In genomic region chr14:95301527-95302187, GRCh38 we compare ENCODE assay signal across 17 cellular contexts. TPM values are rescaled to one million over a fixed set of nuclear protein-coding genes. Genes with fewer than 3 reads are reported as not detected.
DNase-seq lines count a peak whose midpoint lies in the region; ATAC-seq and TF ChIP-seq lines count a peak whose summit lies in the region.
"Had no signal": no experiment of that assay in that cellular context is flagged by ENCODE, and none has a peak within 500 bp of the region (broad histone marks: within the 10 kb centered on the region; RNA-seq: fewer than 3 reads in every experiment).

No MANE protein-coding gene starts in this region.

- H3K79me2 ChIP-seq in osteoblast (ENCODE audit: insufficient read depth, low read length): no peaks in the 10 kb centered on the region

- ATAC-seq in WTC11: no peak

- DNase-seq in 8988T: peak; percentile 3
- no peak for DNase-seq in WTC11 (ENCODE audit: low spot score)
- DNase-seq in osteoblast (ENCODE audit: insufficient read length, low spot score, missing footprints): peak; percentile 73
- no peak for DNase-seq in NCI-H524 treated with DMSO at 0.1 percent for 48 hours (lab: John Stamatoyannopoulos, UW)
- no peak for DNase-seq in C1 segment of cervical spinal cord (lab: John Stamatoyannopoulos, UW)
- DNase-seq in NCI-H2196 (lab: John Stamatoyannopoulos, UW; ENCODE audit: unreplicated experiment): no peak
- DNase-seq in activated CD4-positive, alpha-beta T cell treated with anti-CD3 and anti-CD28 coated beads, Interleukin-2, amount 10 ng/mL, durations not matched to agents 7 days and 5 days: no peak
- DNase-seq: GF-D8, H7, KBM-7, NCI-H1417 treated with DMSO at 0.1 percent for 48 hours, NCI-H2029, NCI-H2171, NCI-H510A, PC-9 had no signal

- H3K4me2 ChIP-seq in osteoblast (ENCODE audit: insufficient read depth, low read length): no peak overlapping the region
- H3K4me2 ChIP-seq: PC-9 had no signal

- H3K4me1 Mint-ChIP-seq in WTC11: peaks cover 16% of the 10 kb centered on the region
- no peaks in the 10 kb centered on the region for H3K4me1 Mint-ChIP-seq in activated CD4-positive, alpha-beta T cell treated with anti-CD3 and anti-CD28 coated beads, Interleukin-2, amount 10 ng/mL, durations not matched to agents 7 days and 5 days

- TF ChIP-seq CTCF in WTC11 (IDR thresholded peaks at IDR 0.05) (no peak), osteoblast (IDR thresholded peaks at IDR 0.05; ENCODE audit: extremely low read depth, low read depth, low read length) (no peak)

- H3K27ac ChIP-seq in layer of hippocampus (ENCODE audit: low read depth, low read length) (peak overlapping the region; percentile 91), osteoblast (ENCODE audit: low read depth, low read length) (no peak overlapping the region)
- H3K27ac ChIP-seq: PC-9, SJSA1 had no signal

- no peaks in the 10 kb centered on the region; the same call in none of the 2 replicates for H3K27me3 Mint-ChIP-seq in WTC11 (ENCODE audit: low read depth)
- H3K27me3 Mint-ChIP-seq in activated CD4-positive, alpha-beta T cell treated with anti-CD3 and anti-CD28 coated beads, Interleukin-2, amount 10 ng/mL, durations not matched to agents 7 days and 5 days: peaks cover 15% of the 10 kb centered on the region

- H3K4me3 ChIP-seq in osteoblast (ENCODE audit: insufficient read depth, low read length): no peak overlapping the region
- H3K4me3 ChIP-seq: PC-9, SJSA1 had no signal

- H3K36me3 ChIP-seq in osteoblast (ENCODE audit: insufficient read depth, low read length): no peaks in the 10 kb centered on the region
- H3K36me3 ChIP-seq: SJSA1 had no signal

- H3K27ac Mint-ChIP-seq in WTC11: no peak overlapping the region
- no peak overlapping the region for H3K27ac Mint-ChIP-seq in activated CD4-positive, alpha-beta T cell treated with anti-CD3 and anti-CD28 coated beads, Interleukin-2, amount 10 ng/mL, durations not matched to agents 7 days and 5 days

- no peaks in the 10 kb centered on the region for H4K20me1 ChIP-seq in osteoblast (ENCODE audit: insufficient read depth, low read length)

- no peaks in the 10 kb centered on the region; the same call in 1 of the 2 replicates for H3K36me3 Mint-ChIP-seq in WTC11
- no peaks in the 10 kb centered on the region for H3K36me3 Mint-ChIP-seq in activated CD4-positive, alpha-beta T cell treated with anti-CD3 and anti-CD28 coated beads, Interleukin-2, amount 10 ng/mL, durations not matched to agents 7 days and 5 days (ENCODE audit: low read depth)

- H2AFZ ChIP-seq in osteoblast (ENCODE audit: low read length): no peak overlapping the region
- H2AFZ ChIP-seq: PC-9 had no signal

- CTCF ChIA-PET in WTC11 (lab: Charles Lee): no interaction called here
- CTCF ChIA-PET in activated CD4-positive, alpha-beta T cell treated with anti-CD3 and anti-CD28 coated beads, Interleukin-2, amount 10 ng/mL, durations not matched to agents 7 days and 5 days (lab: Charles Lee): no interaction called here

- no peak overlapping the region for H3K4me3 Mint-ChIP-seq in WTC11
- H3K4me3 Mint-ChIP-seq in activated CD4-positive, alpha-beta T cell treated with anti-CD3 and anti-CD28 coated beads, Interleukin-2, amount 10 ng/mL, durations not matched to agents 7 days and 5 days: no peak overlapping the region

- H3K9me3 Mint-ChIP-seq in WTC11: peaks cover under 1% of the 10 kb centered on the region
- H3K9me3 Mint-ChIP-seq in activated CD4-positive, alpha-beta T cell treated with anti-CD3 and anti-CD28 coated beads, Interleukin-2, amount 10 ng/mL, durations not matched to agents 7 days and 5 days: no peaks in the 10 kb centered on the region

- H3K27me3 ChIP-seq in layer of hippocampus (ENCODE audit: control insufficient read depth, insufficient read depth, low read length) (no peaks in the 10 kb centered on the region), osteoblast (ENCODE audit: insufficient read depth, low read length) (peaks cover 4% of the 10 kb centered on the region)
- H3K27me3 ChIP-seq: SJSA1 had no signal

- POLR2A ChIA-PET in WTC11 (lab: Charles Lee): no interaction called here
- POLR2A ChIA-PET in activated CD4-positive, alpha-beta T cell treated with anti-CD3 and anti-CD28 coated beads, Interleukin-2, amount 10 ng/mL, durations not matched to agents 7 days and 5 days (lab: Charles Lee): no interaction called here

- no peaks in the 10 kb centered on the region for H3K9me3 ChIP-seq in osteoblast (ENCODE audit: low read depth, low read length)
- H3K9me3 ChIP-seq: SJSA1 had no signal

- H3K4me1 ChIP-seq in osteoblast (ENCODE audit: insufficient read depth, low read length): no peaks in the 10 kb centered on the region
- H3K4me1 ChIP-seq: SJSA1 had no signal

TF ChIP-seq in WTC11, 78 proteins besides CTCF, POLR2A, EP300 and RAD21:
- TF ChIP-seq JUN (CRISPR knock-in tag; IDR thresholded peaks at IDR 0.05) (no peak), ZNF121 (CRISPR knock-in tag; IDR thresholded peaks at IDR 0.05) (0 out of 2 replicates have a peak, but pooled peaks have one; percentile 31)

RNA-seq across cellular contexts. Expression of gene CLMN, which starts 18.1 kb away (rescaled TPM):
- total RNA-seq in WTC11 (2021) (10.4 to 12.2 TPM (median 10.8 TPM) in 3 replicates), osteoblast (1.1 and 1.5 TPM in 2 replicates)
- total RNA-seq in activated CD4-positive, alpha-beta T cell treated with anti-CD3 and anti-CD28 coated beads, Interleukin-2, amount 10 ng/mL, durations not matched to agents 7 days and 5 days: under 1 TPM; 0.42 to 0.94 TPM

Comparison
In these comparisons a context has a peak if more than half of its experiments do, and no peak if none do; other contexts are left out.
1. DNase-seq: peak in 8988T (single experiment) and osteoblast (single experiment); none in WTC11 (single experiment), NCI-H524 treated with DMSO at 0.1 percent for 48 hours (single experiment), C1 segment of cervical spinal cord (0 of 14), NCI-H2196 (single experiment) and activated CD4-positive, alpha-beta T cell treated with anti-CD3 and anti-CD28 coated beads, Interleukin-2, amount 10 ng/mL, durations not matched to agents 7 days and 5 days (single experiment).